8 cellular contexts compared by ENCODE assay signal in genomic region chr10:88879754-88880286, GRCh38. TPM values are rescaled to one million over a fixed set of nuclear protein-coding genes. Genes with fewer than 3 reads are reported as not detected.
DNase-seq lines count a peak whose midpoint lies in the region; ATAC-seq and TF ChIP-seq lines count a peak whose summit lies in the region.

Gene STAMBPL1, plus strand, starts transcription at chr10:88880245. Its CDS starts 21,464 bp downstream, at chr10:88901709.

- no peaks in the 10 kb centered on the region for H3K9me3 Mint-ChIP-seq in CD4-positive, CD25-positive, alpha-beta regulatory T cell

- no peak for TF ChIP-seq CTCF in SU-DHL-6 (IDR thresholded peaks at IDR 0.05; ENCODE audit: insufficient read depth, low read length, poor library complexity, severe bottlenecking)
- peak in 1 of 11 experiments; percentile 8 for TF ChIP-seq CTCF in spleen (IDR thresholded peaks at IDR 0.05 in 8 of 11, conservative IDR thresholded peaks at IDR 0.05 in 3 of 11)

- ATAC-seq in CD4-positive, CD25-positive, alpha-beta regulatory T cell (ENCODE audit: low read depth in 2 of 2) = peak; percentile 70 to 77
- peak; percentile 59 for ATAC-seq in GM19463 (IDR thresholded peaks at IDR 0.05; ENCODE audit: unreplicated experiment)
- peak; percentile 50 for ATAC-seq in HG03571 (IDR thresholded peaks at IDR 0.05; ENCODE audit: unreplicated experiment)

- intact Hi-C loops in spleen (cut with DNase I; ENCODE audit: low total_unique reads) = loop anchor here (10.0 kb wide), 1 partner anchor 105 kb away; no protein-coding TSS in a partner anchor

- H3K36me3 ChIP-seq in CD4-positive, CD25-positive, alpha-beta regulatory T cell (ENCODE audit: control insufficient read depth, insufficient read depth, low read length) = no peaks in the 10 kb centered on the region
- no peaks in the 10 kb centered on the region for H3K36me3 ChIP-seq in SU-DHL-6 (ENCODE audit: low read length)
- no peaks in the 10 kb centered on the region for H3K36me3 ChIP-seq in spleen

- DNase-seq in CD4-positive, CD25-positive, alpha-beta regulatory T cell = peak; percentile 60 to 90 (median 76)
- DNase-seq in spleen (peak; percentile 94), GM19240 (ENCODE audit: insufficient read length, low spot score) (no peak)

- H3K4me1 Mint-ChIP-seq in CD4-positive, CD25-positive, alpha-beta regulatory T cell = peaks cover 23 to 62% (median 45%) of the 10 kb centered on the region in 4 donors

- peak within 1 kb of the TSS; percentile 95 for H3K4me2 ChIP-seq in SU-DHL-6 (ENCODE audit: low read depth, low read length, poor library complexity, severe bottlenecking)

- no peak for TF ChIP-seq POLR2A in spleen (IDR thresholded peaks at IDR 0.05)

- peaks cover 43% of the 10 kb centered on the region for H3K4me1 ChIP-seq in CD4-positive, CD25-positive, alpha-beta regulatory T cell (ENCODE audit: control insufficient read depth, insufficient read depth, low read length, poor library complexity, severe bottlenecking)
- peaks cover 22 to 63% (median 56%) of the 10 kb centered on the region in 6 donors for H3K4me1 ChIP-seq in spleen

- H3F3A ChIP-seq in SU-DHL-6 (ENCODE audit: insufficient read depth) = peaks cover 13% of the 10 kb centered on the region

- H3K27me3 ChIP-seq in CD4-positive, CD25-positive, alpha-beta regulatory T cell (ENCODE audit: control insufficient read depth, insufficient read depth, low read length) = no peaks in the 10 kb centered on the region
- H3K27me3 ChIP-seq in SU-DHL-6 (ENCODE audit: low read length) (no peaks in the 10 kb centered on the region), spleen (replicated peaks in 1 of 7) (no peaks in the 10 kb centered on the region)

- peak within 1 kb of the TSS; percentile 88 for H3K27ac ChIP-seq in CD4-positive, CD25-positive, alpha-beta regulatory T cell (ENCODE audit: insufficient read depth, low read length, poor library complexity, severe bottlenecking)
- peak within 1 kb of the TSS; percentile 80 for H3K27ac ChIP-seq in SU-DHL-6 (ENCODE audit: low read depth, low read length)
- H3K27ac ChIP-seq in adipose tissue (ENCODE audit: low read depth, low read length) = peak within 1 kb of the TSS; percentile 61
- peak within 1 kb of the TSS; percentile 93 to 98 (median 96) for H3K27ac ChIP-seq in spleen

- H3K27me3 Mint-ChIP-seq in CD4-positive, CD25-positive, alpha-beta regulatory T cell = peaks cover 8% of the 10 kb centered on the region

- H3K9me2 ChIP-seq in SU-DHL-6 (replicated peaks; ENCODE audit: insufficient read depth, low read length) = no peaks in the 10 kb centered on the region

- peaks cover 20% of the 10 kb centered on the region; the same call in 1 of the 2 replicates for H3K79me2 ChIP-seq in SU-DHL-6 (ENCODE audit: insufficient read depth, low read length)

- H3K9me3 ChIP-seq in CD4-positive, CD25-positive, alpha-beta regulatory T cell (ENCODE audit: control insufficient read depth in 2 of 2, low read length in 2 of 2) = no peaks in the 10 kb centered on the region
- H3K9me3 ChIP-seq in SU-DHL-6 (ENCODE audit: insufficient read depth, low read length) (no peaks in the 10 kb centered on the region), spleen (no peaks in the 10 kb centered on the region)

- no peaks in the 10 kb centered on the region for H4K20me1 ChIP-seq in SU-DHL-6 (ENCODE audit: low read depth, low read length)

- peak within 1 kb of the TSS; percentile 97 to 99 (median 98) for H3K27ac Mint-ChIP-seq in CD4-positive, CD25-positive, alpha-beta regulatory T cell

- H3K4me3 ChIP-seq in CD4-positive, CD25-positive, alpha-beta regulatory T cell (ENCODE audit: low read depth, low read length) = peak within 1 kb of the TSS; percentile 96
- peak within 1 kb of the TSS; percentile 79 for H3K4me3 ChIP-seq in SU-DHL-6 (ENCODE audit: insufficient read depth, low read length, poor library complexity, severe bottlenecking)
- peak within 1 kb of the TSS; percentile 77 for H3K4me3 ChIP-seq in iPS-11a (ENCODE audit: low read depth, low read length)
- H3K4me3 ChIP-seq in spleen = peak within 1 kb of the TSS; percentile 52 to 90 (median 81)

- H3K4me3 Mint-ChIP-seq in CD4-positive, CD25-positive, alpha-beta regulatory T cell = peak within 1 kb of the TSS; percentile 97 to 100 (median 99)

- peak within 1 kb of the TSS; percentile 73 for H3K9ac ChIP-seq in SU-DHL-6 (ENCODE audit: low read length)

- no peaks in the 10 kb centered on the region for H3K36me3 Mint-ChIP-seq in CD4-positive, CD25-positive, alpha-beta regulatory T cell

- WGBS in adipose tissue, 3 donors = 2% methylated on average over 18 to 24 of the region's 24 CpGs
- 2% methylated on average over 20 to 24 of the region's 24 CpGs for WGBS in spleen, 5 donors

- H2AFZ ChIP-seq in SU-DHL-6 (ENCODE audit: low read depth, low read length, severe bottlenecking) = peak within 1 kb of the TSS; percentile 86

RNA-seq across cellular contexts. Expression of gene STAMBPL1, which starts in this region (rescaled TPM):
- 40.5 TPM for total RNA-seq in CD4-positive, CD25-positive, alpha-beta regulatory T cell
- 10 to 100 TPM; 12.2 to 15.3 (median 13.9) TPM for polyA plus RNA-seq in CD4-positive, CD25-positive, alpha-beta regulatory T cell
- polyA plus RNA-seq in adipose tissue = 1 to 10 TPM; 2.4 to 5.4 (median 2.6) TPM
- total RNA-seq in spleen = 10 to 100 TPM; 19.1 to 49.4 (median 27.9) TPM
- polyA plus RNA-seq in spleen = 10 to 100 TPM in 2 of 3 donors, 1 to 10 TPM in 1; 6.2 to 13.6 (median 10.7) TPM
